13 cellular contexts compared by ENCODE assay signal in the genomic region with DNA sequence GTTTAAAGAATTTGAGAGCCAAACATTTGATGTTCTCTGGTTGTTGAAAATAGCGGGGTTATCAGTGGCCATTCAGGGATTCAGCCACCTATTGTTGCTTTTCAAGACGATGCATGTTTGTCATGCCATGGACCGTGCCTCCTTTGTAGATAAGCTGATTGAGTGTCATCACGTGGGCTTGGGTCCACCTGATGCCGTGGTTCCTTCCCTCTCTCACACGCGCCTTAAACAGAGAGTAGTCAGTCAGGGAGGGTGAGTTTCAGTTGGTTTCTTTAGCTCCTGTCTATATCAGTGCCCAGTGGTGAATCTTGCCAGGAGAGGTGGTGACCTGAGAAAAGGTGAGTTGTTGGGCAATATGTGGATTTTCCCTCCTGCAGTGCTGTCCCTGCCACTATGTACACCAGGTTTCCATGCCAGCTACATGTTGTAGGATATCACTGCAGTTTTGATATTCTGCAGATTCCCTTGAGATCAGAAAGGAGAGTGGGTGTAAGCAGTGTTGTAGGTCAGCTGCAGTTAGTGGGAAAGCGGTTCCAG.
A peak's percentile ranks its signal among the peaks of the same experiment; 100 is the strongest.
DNase-seq lines count a peak whose midpoint lies in the region; ATAC-seq and TF ChIP-seq lines count a peak whose summit lies in the region.
"Had no signal": no experiment of that assay in that cellular context is flagged by ENCODE, and none has a peak within 500 bp of the region (broad histone marks: within the 10 kb centered on the region; RNA-seq: fewer than 3 reads in every experiment).

No MANE protein-coding gene starts in this region.

- no peak for TF ChIP-seq POLR2A in heart left ventricle (IDR thresholded peaks at IDR 0.05)

- H3K27ac Mint-ChIP-seq in CD8-positive, alpha-beta T cell: peak overlapping the region; percentile 77
- H3K27ac Mint-ChIP-seq in T-cell: peak overlapping the region; percentile 78 to 83

- H3K36me3 ChIP-seq in CD8-positive, alpha-beta T cell (ENCODE audit: insufficient read depth, low read length): peaks cover 5% of the 10 kb centered on the region
- H3K36me3 ChIP-seq in left lung: peaks cover 0 to 44% of the 10 kb centered on the region in 2 donors
- peaks cover 0 to 29% (median 0%) of the 10 kb centered on the region in 9 donors for H3K36me3 ChIP-seq in heart left ventricle

- H3K27me3 Mint-ChIP-seq in CD8-positive, alpha-beta T cell (ENCODE audit: low read depth): no peaks in the 10 kb centered on the region
- H3K27me3 Mint-ChIP-seq in T-cell: no peaks in the 10 kb centered on the region

- TF ChIP-seq CTCF in CD8-positive, alpha-beta T cell (IDR thresholded peaks at IDR 0.05): no peak
- TF ChIP-seq CTCF in left lung (IDR thresholded peaks at IDR 0.05): no peak
- TF ChIP-seq CTCF in heart left ventricle (IDR thresholded peaks at IDR 0.05): no peak

- DNase-seq in CD8-positive, alpha-beta T cell: no peak
- no peak for DNase-seq in T-cell
- DNase-seq in left lung: no peak
- peak; percentile 33 for DNase-seq in renal cortical epithelial cell (ENCODE audit: low read depth)
- no peak for DNase-seq in ureter (ENCODE audit: low spot score)
- no peak for DNase-seq in NCI-H2227 (lab: John Stamatoyannopoulos, UW; ENCODE audit: unreplicated experiment)
- no peak for DNase-seq in heart left ventricle
- DNase-seq: NCI-H446 had no signal

- H3K4me1 ChIP-seq in CD8-positive, alpha-beta T cell (ENCODE audit: insufficient read depth, low read length): peaks cover 33% of the 10 kb centered on the region
- peaks cover 4 to 41% of the 10 kb centered on the region in 2 donors for H3K4me1 ChIP-seq in left lung
- peaks cover 0 to 35% (median 15%) of the 10 kb centered on the region in 12 donors for H3K4me1 ChIP-seq in heart left ventricle
- H3K4me1 ChIP-seq: psoas muscle had no signal

- WGBS in heart left ventricle, 4 donors: 82 to 94% (median 86%) methylated on average over 8 of the region's 8 CpGs

- no peak overlapping the region for H3K4me3 ChIP-seq in CD8-positive, alpha-beta T cell (ENCODE audit: low read depth, low read length)
- H3K4me3 ChIP-seq in left lung: no peak overlapping the region
- no peak overlapping the region for H3K4me3 ChIP-seq in heart left ventricle
- H3K4me3 ChIP-seq: ascending aorta, dorsolateral prefrontal cortex, gastroesophageal sphincter, psoas muscle had no signal

- no peaks in the 10 kb centered on the region for H3K27me3 ChIP-seq in CD8-positive, alpha-beta T cell (ENCODE audit: insufficient read depth, low read length)
- H3K27me3 ChIP-seq in left lung (no peaks in the 10 kb centered on the region), heart left ventricle (no peaks in the 10 kb centered on the region)
- H3K27me3 ChIP-seq: ascending aorta, dorsolateral prefrontal cortex, gastroesophageal sphincter had no signal

- no peak overlapping the region for H3K27ac ChIP-seq in CD8-positive, alpha-beta T cell (ENCODE audit: low read depth, low read length)
- H3K27ac ChIP-seq in left lung (peak overlapping the region in 1 of 2 donors; percentile 71), heart left ventricle (peak overlapping the region in 4 of 12 donors; percentile 1 to 68 (median 32))
- H3K27ac ChIP-seq: psoas muscle had no signal

- H3K36me3 Mint-ChIP-seq in CD8-positive, alpha-beta T cell: peaks cover 56% of the 10 kb centered on the region
- peaks cover 41% of the 10 kb centered on the region for H3K36me3 Mint-ChIP-seq in T-cell

- peaks cover 48% of the 10 kb centered on the region for H3K4me1 Mint-ChIP-seq in CD8-positive, alpha-beta T cell (ENCODE audit: low read depth)
- H3K4me1 Mint-ChIP-seq in T-cell: peaks cover 27 to 64% (median 62%) of the 10 kb centered on the region in 3 donors

- no peak overlapping the region for H3K4me3 Mint-ChIP-seq in CD8-positive, alpha-beta T cell
- H3K4me3 Mint-ChIP-seq in T-cell: peak overlapping the region in 1 of 3 donors; percentile 49

- POLR2A ChIA-PET in CD8-positive, alpha-beta T cell (lab: Charles Lee): no interaction called here
- POLR2A ChIA-PET in T-cell (lab: Charles Lee): no interaction called here

- CTCF ChIA-PET in CD8-positive, alpha-beta T cell (lab: Charles Lee): interaction anchor here (1.6 to 1.7 kb wide), 2 partner anchors 11 to 59 kb away, joined by 3 to 4 read pairs; no protein-coding TSS in a partner anchor
- CTCF ChIA-PET in T-cell (lab: Charles Lee): no interaction called here

- intact Hi-C loops in CD8-positive, alpha-beta T cell (cut with DNase I, micrococcal nuclease): no loop called here
- intact Hi-C loops in left lung (cut with DNase I): no loop called here
- intact Hi-C loops in heart left ventricle (cut with DNase I): loop anchor here in 7 of 10 donors (5.0 to 10.0 kb wide), 3 partner anchors 63 to 143 kb away; no protein-coding TSS in a partner anchor

- ATAC-seq in CD8-positive, alpha-beta T cell: no peak
- ATAC-seq in T-cell (replicated peaks in 1 of 4): no peak
- ATAC-seq in left lung: peak; percentile 2
- ATAC-seq in heart left ventricle: no peak
- ATAC-seq in GM21786 (IDR thresholded peaks at IDR 0.05; ENCODE audit: unreplicated experiment): no peak

- no peaks in the 10 kb centered on the region for H3K9me3 ChIP-seq in CD8-positive, alpha-beta T cell (ENCODE audit: low read length)
- H3K9me3 ChIP-seq in left lung: no peaks in the 10 kb centered on the region
- H3K9me3 ChIP-seq in heart left ventricle: no peaks in the 10 kb centered on the region
- H3K9me3 ChIP-seq: ascending aorta, gastroesophageal sphincter, psoas muscle had no signal

- H3K9me3 Mint-ChIP-seq in CD8-positive, alpha-beta T cell: no peaks in the 10 kb centered on the region
- H3K9me3 Mint-ChIP-seq in T-cell: no peaks in the 10 kb centered on the region

Comparison
In these comparisons a context has a peak if more than half of its experiments do, and no peak if none do; other contexts are left out.
1. intact Hi-C loops: an anchor here in heart left ventricle (5.0 to 10.0 kb wide); none called in CD8-positive, alpha-beta T cell and left lung.